1 cellular context compared by ENCODE assay signal in the genomic region with DNA sequence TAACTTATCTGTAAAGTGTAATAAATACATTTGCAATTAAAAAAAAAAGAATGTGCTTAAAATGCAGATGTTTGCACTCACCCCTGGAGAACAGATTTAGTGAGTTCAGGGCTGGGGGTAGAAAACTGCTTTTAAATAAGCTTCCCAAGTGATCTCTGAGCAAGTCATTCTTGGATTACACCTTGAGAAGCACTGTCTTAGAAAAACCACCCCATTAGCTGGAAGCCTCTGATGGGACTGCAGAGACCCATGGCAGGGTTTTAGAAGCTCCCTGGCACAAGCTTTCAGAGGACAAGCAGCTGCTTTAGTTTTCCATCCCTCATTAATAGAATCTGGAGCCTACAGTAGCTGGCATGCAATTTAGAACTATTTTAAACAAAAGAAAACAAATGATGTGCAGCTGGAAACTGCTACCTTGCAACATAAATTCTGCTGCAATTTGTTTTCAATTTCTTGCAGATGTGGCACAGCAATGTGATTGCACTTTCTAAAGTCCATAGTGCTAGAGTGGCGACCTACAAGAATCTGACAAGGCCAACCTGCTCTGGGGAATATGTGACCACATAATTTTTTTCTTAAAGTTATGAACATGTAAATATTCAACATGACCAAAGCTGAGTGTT.
TF ChIP-seq lines count a peak whose summit lies in the region.

No MANE protein-coding gene starts in this region.

TF ChIP-seq in GM23338, 12 proteins besides CTCF, POLR2A, EP300 and RAD21 (continued from another document):
- TF ChIP-seq, protein P1, sequence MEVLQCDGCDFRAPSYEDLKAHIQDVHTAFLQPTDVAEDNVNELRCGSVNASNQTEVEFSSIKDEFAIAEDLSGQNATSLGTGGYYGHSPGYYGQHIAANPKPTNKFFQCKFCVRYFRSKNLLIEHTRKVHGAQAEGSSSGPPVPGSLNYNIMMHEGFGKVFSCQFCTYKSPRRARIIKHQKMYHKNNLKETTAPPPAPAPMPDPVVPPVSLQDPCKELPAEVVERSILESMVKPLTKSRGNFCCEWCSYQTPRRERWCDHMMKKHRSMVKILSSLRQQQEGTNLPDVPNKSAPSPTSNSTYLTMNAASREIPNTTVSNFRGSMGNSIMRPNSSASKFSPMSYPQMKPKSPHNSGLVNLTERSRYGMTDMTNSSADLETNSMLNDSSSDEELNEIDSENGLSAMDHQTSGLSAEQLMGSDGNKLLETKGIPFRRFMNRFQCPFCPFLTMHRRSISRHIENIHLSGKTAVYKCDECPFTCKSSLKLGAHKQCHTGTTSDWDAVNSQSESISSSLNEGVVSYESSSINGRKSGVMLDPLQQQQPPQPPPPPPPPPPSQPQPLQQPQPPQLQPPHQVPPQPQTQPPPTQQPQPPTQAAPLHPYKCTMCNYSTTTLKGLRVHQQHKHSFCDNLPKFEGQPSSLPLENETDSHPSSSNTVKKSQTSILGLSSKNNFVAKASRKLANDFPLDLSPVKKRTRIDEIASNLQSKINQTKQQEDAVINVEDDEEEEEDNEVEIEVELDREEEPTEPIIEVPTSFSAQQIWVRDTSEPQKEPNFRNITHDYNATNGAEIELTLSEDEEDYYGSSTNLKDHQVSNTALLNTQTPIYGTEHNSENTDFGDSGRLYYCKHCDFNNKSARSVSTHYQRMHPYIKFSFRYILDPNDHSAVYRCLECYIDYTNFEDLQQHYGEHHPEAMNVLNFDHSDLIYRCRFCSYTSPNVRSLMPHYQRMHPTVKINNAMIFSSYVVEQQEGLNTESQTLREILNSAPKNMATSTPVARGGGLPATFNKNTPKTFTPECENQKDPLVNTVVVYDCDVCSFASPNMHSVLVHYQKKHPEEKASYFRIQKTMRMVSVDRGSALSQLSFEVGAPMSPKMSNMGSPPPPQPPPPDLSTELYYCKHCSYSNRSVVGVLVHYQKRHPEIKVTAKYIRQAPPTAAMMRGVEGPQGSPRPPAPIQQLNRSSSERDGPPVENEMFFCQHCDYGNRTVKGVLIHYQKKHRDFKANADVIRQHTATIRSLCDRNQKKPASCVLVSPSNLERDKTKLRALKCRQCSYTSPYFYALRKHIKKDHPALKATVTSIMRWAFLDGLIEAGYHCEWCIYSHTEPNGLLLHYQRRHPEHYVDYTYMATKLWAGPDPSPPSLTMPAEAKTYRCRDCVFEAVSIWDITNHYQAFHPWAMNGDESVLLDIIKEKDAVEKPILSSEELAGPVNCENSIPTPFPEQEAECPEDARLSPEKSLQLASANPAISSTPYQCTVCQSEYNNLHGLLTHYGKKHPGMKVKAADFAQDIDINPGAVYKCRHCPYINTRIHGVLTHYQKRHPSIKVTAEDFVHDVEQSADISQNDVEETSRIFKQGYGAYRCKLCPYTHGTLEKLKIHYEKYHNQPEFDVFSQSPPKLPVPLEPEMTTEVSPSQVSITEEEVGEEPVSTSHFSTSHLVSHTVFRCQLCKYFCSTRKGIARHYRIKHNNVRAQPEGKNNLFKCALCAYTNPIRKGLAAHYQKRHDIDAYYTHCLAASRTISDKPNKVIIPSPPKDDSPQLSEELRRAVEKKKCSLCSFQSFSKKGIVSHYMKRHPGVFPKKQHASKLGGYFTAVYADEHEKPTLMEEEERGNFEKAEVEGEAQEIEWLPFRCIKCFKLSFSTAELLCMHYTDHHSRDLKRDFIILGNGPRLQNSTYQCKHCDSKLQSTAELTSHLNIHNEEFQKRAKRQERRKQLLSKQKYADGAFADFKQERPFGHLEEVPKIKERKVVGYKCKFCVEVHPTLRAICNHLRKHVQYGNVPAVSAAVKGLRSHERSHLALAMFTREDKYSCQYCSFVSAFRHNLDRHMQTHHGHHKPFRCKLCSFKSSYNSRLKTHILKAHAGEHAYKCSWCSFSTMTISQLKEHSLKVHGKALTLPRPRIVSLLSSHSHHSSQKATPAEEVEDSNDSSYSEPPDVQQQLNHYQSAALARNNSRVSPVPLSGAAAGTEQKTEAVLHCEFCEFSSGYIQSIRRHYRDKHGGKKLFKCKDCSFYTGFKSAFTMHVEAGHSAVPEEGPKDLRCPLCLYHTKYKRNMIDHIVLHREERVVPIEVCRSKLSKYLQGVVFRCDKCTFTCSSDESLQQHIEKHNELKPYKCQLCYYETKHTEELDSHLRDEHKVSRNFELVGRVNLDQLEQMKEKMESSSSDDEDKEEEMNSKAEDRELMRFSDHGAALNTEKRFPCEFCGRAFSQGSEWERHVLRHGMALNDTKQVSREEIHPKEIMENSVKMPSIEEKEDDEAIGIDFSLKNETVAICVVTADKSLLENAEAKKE (CRISPR knock-in tag; IDR thresholded peaks at IDR 0.05) = no peak
- TF ChIP-seq NANOG (IDR thresholded peaks at IDR 0.05; ENCODE audit: borderline replicate concordance) (no peak), ZNF331 (CRISPR knock-in tag; IDR thresholded peaks at IDR 0.05; ENCODE audit: low read depth) (no peak), EZH2phosphoT487 (IDR thresholded peaks at IDR 0.05; ENCODE audit: unreplicated experiment) (no peak), POLR2AphosphoS5 (IDR thresholded peaks at IDR 0.05; ENCODE audit: low read depth) (no peak), CREB1 (CRISPR knock-in tag; IDR thresholded peaks at IDR 0.05; ENCODE audit: low read depth) (no peak), ZNF114 (CRISPR knock-in tag; IDR thresholded peaks at IDR 0.05) (no peak), EZH2 (IDR thresholded peaks at IDR 0.05; ENCODE audit: low read depth, unreplicated experiment) (no peak)
- TF ChIP-seq, protein P2, sequence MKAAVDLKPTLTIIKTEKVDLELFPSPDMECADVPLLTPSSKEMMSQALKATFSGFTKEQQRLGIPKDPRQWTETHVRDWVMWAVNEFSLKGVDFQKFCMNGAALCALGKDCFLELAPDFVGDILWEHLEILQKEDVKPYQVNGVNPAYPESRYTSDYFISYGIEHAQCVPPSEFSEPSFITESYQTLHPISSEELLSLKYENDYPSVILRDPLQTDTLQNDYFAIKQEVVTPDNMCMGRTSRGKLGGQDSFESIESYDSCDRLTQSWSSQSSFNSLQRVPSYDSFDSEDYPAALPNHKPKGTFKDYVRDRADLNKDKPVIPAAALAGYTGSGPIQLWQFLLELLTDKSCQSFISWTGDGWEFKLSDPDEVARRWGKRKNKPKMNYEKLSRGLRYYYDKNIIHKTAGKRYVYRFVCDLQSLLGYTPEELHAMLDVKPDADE (IDR thresholded peaks at IDR 0.05) = no peak
TF ChIP-seq in GM23338: peak in this region for 0.
